Comparison of ENCODE assay signal across 1 cellular context in the genomic region with DNA sequence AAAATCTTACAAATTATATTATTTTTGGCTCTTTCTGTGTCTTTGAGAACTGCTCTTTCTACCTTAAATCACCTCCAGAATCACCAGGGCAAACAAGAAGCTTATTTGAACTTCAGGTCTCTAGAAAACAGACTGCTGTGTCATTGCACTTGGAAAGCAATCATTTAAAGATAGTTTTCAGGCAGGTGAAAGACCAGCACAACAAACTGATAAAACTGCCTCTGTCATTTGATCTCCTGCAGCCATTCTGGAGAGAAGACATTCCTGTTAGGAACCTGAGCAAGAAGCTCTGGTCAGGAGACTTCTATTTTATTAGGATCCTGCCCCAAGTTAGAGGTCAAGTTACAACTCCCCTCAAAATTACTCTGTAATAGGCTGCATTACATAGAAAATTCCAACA.
TF ChIP-seq lines count a peak whose summit lies in the region.

No MANE protein-coding gene starts in this region.

TF ChIP-seq in GM23338, 12 proteins besides CTCF, POLR2A, EP300 and RAD21 (continued from another document):
- TF ChIP-seq, protein P1, sequence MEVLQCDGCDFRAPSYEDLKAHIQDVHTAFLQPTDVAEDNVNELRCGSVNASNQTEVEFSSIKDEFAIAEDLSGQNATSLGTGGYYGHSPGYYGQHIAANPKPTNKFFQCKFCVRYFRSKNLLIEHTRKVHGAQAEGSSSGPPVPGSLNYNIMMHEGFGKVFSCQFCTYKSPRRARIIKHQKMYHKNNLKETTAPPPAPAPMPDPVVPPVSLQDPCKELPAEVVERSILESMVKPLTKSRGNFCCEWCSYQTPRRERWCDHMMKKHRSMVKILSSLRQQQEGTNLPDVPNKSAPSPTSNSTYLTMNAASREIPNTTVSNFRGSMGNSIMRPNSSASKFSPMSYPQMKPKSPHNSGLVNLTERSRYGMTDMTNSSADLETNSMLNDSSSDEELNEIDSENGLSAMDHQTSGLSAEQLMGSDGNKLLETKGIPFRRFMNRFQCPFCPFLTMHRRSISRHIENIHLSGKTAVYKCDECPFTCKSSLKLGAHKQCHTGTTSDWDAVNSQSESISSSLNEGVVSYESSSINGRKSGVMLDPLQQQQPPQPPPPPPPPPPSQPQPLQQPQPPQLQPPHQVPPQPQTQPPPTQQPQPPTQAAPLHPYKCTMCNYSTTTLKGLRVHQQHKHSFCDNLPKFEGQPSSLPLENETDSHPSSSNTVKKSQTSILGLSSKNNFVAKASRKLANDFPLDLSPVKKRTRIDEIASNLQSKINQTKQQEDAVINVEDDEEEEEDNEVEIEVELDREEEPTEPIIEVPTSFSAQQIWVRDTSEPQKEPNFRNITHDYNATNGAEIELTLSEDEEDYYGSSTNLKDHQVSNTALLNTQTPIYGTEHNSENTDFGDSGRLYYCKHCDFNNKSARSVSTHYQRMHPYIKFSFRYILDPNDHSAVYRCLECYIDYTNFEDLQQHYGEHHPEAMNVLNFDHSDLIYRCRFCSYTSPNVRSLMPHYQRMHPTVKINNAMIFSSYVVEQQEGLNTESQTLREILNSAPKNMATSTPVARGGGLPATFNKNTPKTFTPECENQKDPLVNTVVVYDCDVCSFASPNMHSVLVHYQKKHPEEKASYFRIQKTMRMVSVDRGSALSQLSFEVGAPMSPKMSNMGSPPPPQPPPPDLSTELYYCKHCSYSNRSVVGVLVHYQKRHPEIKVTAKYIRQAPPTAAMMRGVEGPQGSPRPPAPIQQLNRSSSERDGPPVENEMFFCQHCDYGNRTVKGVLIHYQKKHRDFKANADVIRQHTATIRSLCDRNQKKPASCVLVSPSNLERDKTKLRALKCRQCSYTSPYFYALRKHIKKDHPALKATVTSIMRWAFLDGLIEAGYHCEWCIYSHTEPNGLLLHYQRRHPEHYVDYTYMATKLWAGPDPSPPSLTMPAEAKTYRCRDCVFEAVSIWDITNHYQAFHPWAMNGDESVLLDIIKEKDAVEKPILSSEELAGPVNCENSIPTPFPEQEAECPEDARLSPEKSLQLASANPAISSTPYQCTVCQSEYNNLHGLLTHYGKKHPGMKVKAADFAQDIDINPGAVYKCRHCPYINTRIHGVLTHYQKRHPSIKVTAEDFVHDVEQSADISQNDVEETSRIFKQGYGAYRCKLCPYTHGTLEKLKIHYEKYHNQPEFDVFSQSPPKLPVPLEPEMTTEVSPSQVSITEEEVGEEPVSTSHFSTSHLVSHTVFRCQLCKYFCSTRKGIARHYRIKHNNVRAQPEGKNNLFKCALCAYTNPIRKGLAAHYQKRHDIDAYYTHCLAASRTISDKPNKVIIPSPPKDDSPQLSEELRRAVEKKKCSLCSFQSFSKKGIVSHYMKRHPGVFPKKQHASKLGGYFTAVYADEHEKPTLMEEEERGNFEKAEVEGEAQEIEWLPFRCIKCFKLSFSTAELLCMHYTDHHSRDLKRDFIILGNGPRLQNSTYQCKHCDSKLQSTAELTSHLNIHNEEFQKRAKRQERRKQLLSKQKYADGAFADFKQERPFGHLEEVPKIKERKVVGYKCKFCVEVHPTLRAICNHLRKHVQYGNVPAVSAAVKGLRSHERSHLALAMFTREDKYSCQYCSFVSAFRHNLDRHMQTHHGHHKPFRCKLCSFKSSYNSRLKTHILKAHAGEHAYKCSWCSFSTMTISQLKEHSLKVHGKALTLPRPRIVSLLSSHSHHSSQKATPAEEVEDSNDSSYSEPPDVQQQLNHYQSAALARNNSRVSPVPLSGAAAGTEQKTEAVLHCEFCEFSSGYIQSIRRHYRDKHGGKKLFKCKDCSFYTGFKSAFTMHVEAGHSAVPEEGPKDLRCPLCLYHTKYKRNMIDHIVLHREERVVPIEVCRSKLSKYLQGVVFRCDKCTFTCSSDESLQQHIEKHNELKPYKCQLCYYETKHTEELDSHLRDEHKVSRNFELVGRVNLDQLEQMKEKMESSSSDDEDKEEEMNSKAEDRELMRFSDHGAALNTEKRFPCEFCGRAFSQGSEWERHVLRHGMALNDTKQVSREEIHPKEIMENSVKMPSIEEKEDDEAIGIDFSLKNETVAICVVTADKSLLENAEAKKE (CRISPR knock-in tag; IDR thresholded peaks at IDR 0.05) = no peak
